In genomic region chr6:293185-294174, GRCh38 we compare ENCODE assay signal across 8 cellular contexts. TPM values are rescaled to one million over a fixed set of nuclear protein-coding genes. Genes with fewer than 3 reads are reported as not detected.
DNase-seq lines count a peak whose midpoint lies in the region; ATAC-seq, FAIRE-seq and TF ChIP-seq lines count a peak whose summit lies in the region.

No MANE protein-coding gene starts in this region.

- peaks cover 67% of the 10 kb centered on the region for H3K36me3 Mint-ChIP-seq in WTC11
- H3K36me3 Mint-ChIP-seq in naive thymus-derived CD8-positive, alpha-beta T cell, result no peaks in the 10 kb centered on the region

- no peak for TF ChIP-seq RAD21 in H1 (IDR thresholded peaks at IDR 0.05 in 1 of 2, conservative IDR thresholded peaks at IDR 0.05 in 1 of 2; ENCODE audit: low read depth in 2 of 2, low read length in 2 of 2)

- no peak overlapping the region for H2BK15ac ChIP-seq in H1 (ENCODE audit: low read length)

- CTCF ChIA-PET in WTC11 (lab: Charles Lee) (interaction anchor here (0.6 to 1.4 kb wide), 3 partner anchors 29 to 105 kb away, joined by 3 to 5 read pairs (median 3); no protein-coding TSS in a partner anchor), H1 (lab: Charles Lee; ENCODE audit: partially characterized antibody) (interaction anchor here (0.6 to 2.0 kb wide), 5 partner anchors 10 to 394 kb away, joined by 3 to 9 read pairs (median 4); no protein-coding TSS in a partner anchor)

- H3K4me1 ChIP-seq in H1 (replicated peaks in 1 of 4; ENCODE audit: control insufficient read depth in 3 of 4, insufficient read depth in 4 of 4, low read length in 3 of 4) (peaks cover 0 to 6% (median 2%) of the 10 kb centered on the region in 4 experiments; a peak in 5 of 7 replicates), thyroid gland (peaks cover 19 to 39% of the 10 kb centered on the region in 2 donors)

- H3K27ac Mint-ChIP-seq in WTC11, result 0 out of 2 replicates have a peak overlapping the region, but pooled peaks have one; percentile 25
- H3K27ac Mint-ChIP-seq in naive thymus-derived CD8-positive, alpha-beta T cell, result peak overlapping the region; percentile 82 to 98 (median 94)

- no peak overlapping the region for H2AK5ac ChIP-seq in H1 (ENCODE audit: low read depth, low read length)

- H3K27me3 Mint-ChIP-seq in WTC11 (ENCODE audit: low read depth), result peaks cover 23% of the 10 kb centered on the region
- H3K27me3 Mint-ChIP-seq in naive thymus-derived CD8-positive, alpha-beta T cell, result no peaks in the 10 kb centered on the region

- FAIRE-seq in GM12891 (lab: Jason Lieb, UNC), result peak; percentile 63
- no peak for FAIRE-seq in H1 (lab: Jason Lieb, UNC)

- peak overlapping the region; percentile 47 to 66 (median 54) for H3K4me3 ChIP-seq in H1 (ENCODE audit: extremely low read depth in 1 of 4, insufficient read depth in 2 of 4, low read depth in 3 of 4, low read length in 4 of 4)
- peak overlapping the region; percentile 25 to 67 (median 54) for H3K4me3 ChIP-seq in thyroid gland (replicated peaks in 1 of 3)

- no peak overlapping the region for H2BK12ac ChIP-seq in H1 (ENCODE audit: low read depth, low read length)

- no peak overlapping the region for H3K56ac ChIP-seq in H1 (replicated peaks; ENCODE audit: insufficient read length, low read depth, low read length)

- H3K27me3 ChIP-seq in H1 (replicated peaks in 1 of 4; ENCODE audit: control insufficient read depth in 3 of 4, extremely low read depth in 1 of 4, insufficient read depth in 3 of 4, low read length in 3 of 4) (0 out of 7 replicates have a peak, but pooled peaks cover 0 to 3% (median 0%) of the 10 kb centered on the region in 4 experiments), thyroid gland (no peaks in the 10 kb centered on the region)

- no peak overlapping the region for H2BK120ac ChIP-seq in H1 (replicated peaks; ENCODE audit: low read depth, low read length)

- DNase-seq in GM12891 (ENCODE audit: insufficient read length, low spot score) (no peak), WTC11 (ENCODE audit: low spot score) (no peak), H1 (ENCODE audit: low read depth in 1 of 2, low spot score in 2 of 2) (peak in 1 of 2 experiments; percentile 55), thyroid gland (peak; percentile 25 to 36), NOMO-1 treated with dmso at 0.1 percent for 144 hours (lab: John Stamatoyannopoulos, UW; ENCODE audit: unreplicated experiment) (no peak), GM13976 (ENCODE audit: low spot score) (no peak)
- peak in 4 of 10 donors; percentile 16 to 46 (median 26) for DNase-seq in naive thymus-derived CD8-positive, alpha-beta T cell

- no peak for TF ChIP-seq EP300 in H1 (IDR thresholded peaks at IDR 0.05; ENCODE audit: borderline replicate concordance in 1 of 2, low read depth in 2 of 2, low read length in 2 of 2)

- H4K5ac ChIP-seq in H1 (ENCODE audit: insufficient read length, low read depth, low read length), result no peak overlapping the region

- no peak overlapping the region for H3K23ac ChIP-seq in H1 (ENCODE audit: insufficient read length)

- no peak overlapping the region for H4K91ac ChIP-seq in H1 (replicated peaks; ENCODE audit: insufficient read length, low read length)

- no peak overlapping the region for H2AFZ ChIP-seq in H1 (ENCODE audit: low read length)

- H4K20me1 ChIP-seq in H1 (replicated peaks in 1 of 2; ENCODE audit: control insufficient read depth in 1 of 2, insufficient read depth in 2 of 2, low read length in 2 of 2), result peaks cover 0 to 2% of the 10 kb centered on the region in 2 experiments

- no peak overlapping the region for H2BK20ac ChIP-seq in H1 (ENCODE audit: low read length)

- no peak overlapping the region for H4K8ac ChIP-seq in H1 (ENCODE audit: extremely low read depth, insufficient read depth, low read length)

- H3K27ac ChIP-seq in H1 (ENCODE audit: low read depth, low read length) (no peak overlapping the region), thyroid gland (peak overlapping the region; percentile 94 to 96 (median 96))

- in situ Hi-C loops in GM13976 (cut with MboI; ENCODE audit: low sequenced_read_pairs, unreplicated experiment), result no loop called here

- peak overlapping the region; percentile 74 to 94 for H3K4me2 ChIP-seq in H1 (ENCODE audit: insufficient read depth in 1 of 2, low read depth in 2 of 2, low read length in 2 of 2)

- no peak for ATAC-seq in WTC11
- ATAC-seq in naive thymus-derived CD8-positive, alpha-beta T cell, result peak in 1 of 2 donors; percentile 3
- ATAC-seq in GM21529 (IDR thresholded peaks at IDR 0.05; ENCODE audit: unreplicated experiment), result no peak

- peak overlapping the region; percentile 16 for H3K4ac ChIP-seq in H1 (replicated peaks; ENCODE audit: insufficient read length, low read depth, low read length)

- peaks cover 31 to 80% of the 10 kb centered on the region in 2 experiments for H3K9me3 ChIP-seq in H1 (ENCODE audit: insufficient read depth in 2 of 2, low read depth in 1 of 2, low read length in 1 of 2)
- H3K9me3 ChIP-seq in thyroid gland, result no peaks in the 10 kb centered on the region

- H3K4me3 Mint-ChIP-seq in WTC11, result peak overlapping the region; percentile 77
- peak overlapping the region; percentile 87 to 99 (median 94) for H3K4me3 Mint-ChIP-seq in naive thymus-derived CD8-positive, alpha-beta T cell

- peaks cover 13% of the 10 kb centered on the region for H3K23me2 ChIP-seq in H1 (ENCODE audit: low read depth, low read length)

- peaks cover 61% of the 10 kb centered on the region for H3K9me3 Mint-ChIP-seq in WTC11
- no peaks in the 10 kb centered on the region for H3K9me3 Mint-ChIP-seq in naive thymus-derived CD8-positive, alpha-beta T cell

- H3K4me1 Mint-ChIP-seq in WTC11, result peaks cover 15% of the 10 kb centered on the region
- H3K4me1 Mint-ChIP-seq in naive thymus-derived CD8-positive, alpha-beta T cell, result peaks cover 24 to 43% (median 34%) of the 10 kb centered on the region in 4 donors

- 49% methylated on average over 24 of the region's 24 CpGs; no CpG with 5 or more reads in 1 of the 2 experiments for WGBS in H1 (ENCODE audit: extremely low coverage in 1 of 2, insufficient coverage in 1 of 2, insufficient read length in 1 of 2, insufficient replicate concordance in 2 of 2, low coverage in 1 of 2, low lambda C conversion rate in 2 of 2, missing lambda C conversion rate in 1 of 2), 2 experiments
- 43 to 50% methylated on average over 24 of the region's 24 CpGs for whole genome bisulfite sequencing in thyroid gland, 2 donors

- intact Hi-C loops in thyroid gland (cut with DNase I), result no loop called here

- peak overlapping the region; percentile 12; the same call in 1 of the 2 replicates for H2BK5ac ChIP-seq in H1 (ENCODE audit: low read depth, low read length)

- no peak overlapping the region for H3K14ac ChIP-seq in H1 (ENCODE audit: insufficient read length)

- H3K79me2 ChIP-seq in H1 (ENCODE audit: control insufficient read depth in 1 of 2, insufficient read depth in 2 of 2, low read length in 2 of 2), result peaks cover 4 to 20% of the 10 kb centered on the region in 2 experiments; a peak in 1 of 4 replicates

- H3K18ac ChIP-seq in H1 (ENCODE audit: extremely low read depth, low read length), result no peak overlapping the region; the same call in 1 of the 2 replicates

- H3K36me3 ChIP-seq in H1 (ENCODE audit: control insufficient read depth in 2 of 4, insufficient read depth in 4 of 4, low read length in 3 of 4), result no peaks in the 10 kb centered on the region
- H3K36me3 ChIP-seq in thyroid gland, result no peaks in the 10 kb centered on the region

- POLR2A ChIA-PET in WTC11 (lab: Charles Lee) (interaction anchor here (0.6 kb wide), 1 partner anchor 59 kb away, joined by 3 read pairs; no protein-coding TSS in a partner anchor), H1 (lab: Charles Lee; ENCODE audit: partially characterized antibody) (interaction anchor here (1.1 kb wide), 1 partner anchor 38 kb away, joined by 3 read pairs; no protein-coding TSS in a partner anchor)
- POLR2A ChIA-PET in naive thymus-derived CD8-positive, alpha-beta T cell (lab: Charles Lee), result interaction anchor here (0.7 to 1.7 kb wide), 7 partner anchors 9 to 111 kb away, joined by 3 to 7 read pairs (median 3); partner anchors contain the start of gene IRF4

- peak; percentile 83 for TF ChIP-seq POLR2A in GM12891 (IDR thresholded peaks at IDR 0.05; ENCODE audit: low read depth, low read length)
- no peak for TF ChIP-seq POLR2A in H1 (IDR thresholded peaks at IDR 0.05; ENCODE audit: control extremely low read depth in 1 of 2, low read depth in 2 of 2, low read length in 2 of 2)
- no peak for TF ChIP-seq POLR2A in thyroid gland (IDR thresholded peaks at IDR 0.05)

- TF ChIP-seq CTCF in WTC11 (IDR thresholded peaks at IDR 0.05) (no peak), H1 (IDR thresholded peaks at IDR 0.05; ENCODE audit: control extremely low read depth in 1 of 3, insufficient read depth in 1 of 3, low read depth in 1 of 3, low read length in 3 of 3) (no peak), thyroid gland (IDR thresholded peaks at IDR 0.05) (no peak), GM13976 (IDR thresholded peaks at IDR 0.05; ENCODE audit: borderline replicate concordance, control extremely low read depth, extremely low read depth, insufficient read depth, missing control alignments) (no peak)

- no peaks in the 10 kb centered on the region for H3K79me1 ChIP-seq in H1 (ENCODE audit: low read depth, low read length)

- H3K9ac ChIP-seq in H1 (replicated peaks in 1 of 4; ENCODE audit: extremely low read depth in 1 of 4, low read depth in 3 of 4, low read length in 3 of 4), result peak overlapping the region in 2 of 4 experiments; percentile 5 to 47; a peak in 3 of 7 replicates

TF ChIP-seq in GM12891, 5 proteins besides CTCF, POLR2A, EP300 and RAD21 (continues in another document):
- peak; percentile 78 for TF ChIP-seq POLR2AphosphoS5 (IDR thresholded peaks at IDR 0.05; ENCODE audit: low read depth, low read length)
- no peak for TF ChIP-seq SPI1 (IDR thresholded peaks at IDR 0.05; ENCODE audit: low read depth, low read length)

TF ChIP-seq in WTC11, 78 proteins besides CTCF, POLR2A, EP300 and RAD21 (continues in another document):
- no peak for TF ChIP-seq OVOL2 (CRISPR knock-in tag; IDR thresholded peaks at IDR 0.05; ENCODE audit: borderline replicate concordance)

RNA-seq across cellular contexts. Expression of gene DUSP22, which starts 1.2 kb away (rescaled TPM):
- 90.4 TPM for polyA plus RNA-seq in GM12891 (2012; ENCODE audit: low read depth, missing spikeins)
- total RNA-seq in WTC11 (2021) (37.2 to 41.4 TPM (median 38.5 TPM) in 3 replicates), thyroid gland (10 to 100 TPM; 40.4 to 68.8 (median 59.4) TPM)
- total RNA-seq in H1 (2021; fragmentation: NEBNext Ultra II Directional; extraction: Animal tissue kit (Norgen Biotek cat#: 25700)), result 29.8 and 32.4 TPM in 2 replicates
- polyA plus RNA-seq in H1 (2011; rRNA removed), result 15.5 and 27.2 TPM in 2 replicates
- 24.9 TPM for polyA plus RNA-seq in H1 (2011; cell fraction: cytosol; rRNA removed)
- 31.8 TPM for polyA plus RNA-seq in H1 (2011; cell fraction: nucleus; rRNA removed)
- polyA plus RNA-seq in H1 (2012, experiment 1 of 2), result 25.3 to 32.8 TPM (median 28.0 TPM) in 4 replicates
- 25.0 TPM for polyA plus RNA-seq in H1 (2012, experiment 2 of 2)
- 16.8 TPM for polyA plus RNA-seq in H1 (2013, experiment 1 of 2)
- 17.0 TPM for polyA plus RNA-seq in H1 (2013, experiment 2 of 2)
- polyA minus RNA-seq in H1 (2011; rRNA and poly(A)+ RNA removed), result 19.7 and 20.7 TPM in 2 replicates
- 8.5 TPM for polyA minus RNA-seq in H1 (2011; cell fraction: cytosol; rRNA and poly(A)+ RNA removed)
- polyA minus RNA-seq in H1 (2011; cell fraction: nucleus; rRNA and poly(A)+ RNA removed), result 19.9 TPM
- 10 to 100 TPM; 40.5 to 46.0 TPM for total RNA-seq in naive thymus-derived CD8-positive, alpha-beta T cell
- 10 to 100 TPM; 40.1 to 45.8 (median 43.0) TPM for polyA plus RNA-seq in naive thymus-derived CD8-positive, alpha-beta T cell

Comparison
In these comparisons a context has a peak if more than half of its experiments do, and no peak if none do; other contexts are left out.
1. DNase-seq: peak in thyroid gland (2 of 2); none in GM12891 (single experiment), WTC11 (single experiment), NOMO-1 treated with dmso at 0.1 percent for 144 hours (single experiment) and GM13976 (single experiment).